Comparison of ENCODE assay signal across 23 cellular contexts in the genomic region with DNA sequence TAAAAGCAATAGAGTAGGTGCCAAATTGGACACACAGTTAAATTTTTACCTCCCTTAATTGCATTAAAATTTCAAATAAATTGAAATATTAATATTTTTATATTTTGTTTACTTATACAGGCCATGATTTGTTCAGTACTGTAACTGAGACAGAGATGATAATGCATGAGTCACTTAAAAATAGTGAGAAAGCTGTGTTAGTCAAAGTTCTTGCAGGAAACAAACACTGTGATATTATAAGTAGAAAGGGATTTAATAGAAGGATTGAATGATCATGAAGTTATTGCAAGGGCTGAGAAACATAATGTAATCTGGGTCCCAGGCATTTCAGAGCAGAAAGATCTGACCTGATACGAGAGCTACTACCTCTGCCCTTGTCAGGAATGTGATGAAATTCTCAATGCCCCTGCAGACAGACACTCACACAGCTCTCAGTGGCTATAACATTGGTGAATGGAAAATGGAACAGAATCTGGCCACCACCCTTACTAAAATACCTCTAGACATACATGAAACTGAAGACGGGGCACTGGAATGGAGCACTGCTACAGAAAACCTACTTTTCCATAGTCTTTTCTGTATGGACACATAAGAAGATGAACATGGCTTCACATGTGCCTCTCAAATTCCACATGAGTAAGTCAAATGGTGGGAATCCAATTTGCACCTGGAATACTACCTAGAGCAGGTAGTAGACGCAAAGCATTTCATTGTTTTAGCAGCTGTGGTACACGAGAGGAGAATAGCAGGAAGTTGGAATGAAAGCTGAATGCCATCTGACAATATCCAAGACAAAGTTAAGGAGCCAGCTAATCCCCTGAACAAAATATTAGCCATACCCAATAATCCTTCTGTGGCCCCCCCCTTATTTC. TPM values are rescaled to one million over a fixed set of nuclear protein-coding genes. Genes with fewer than 3 reads are reported as not detected.
DNase-seq lines count a peak whose midpoint lies in the region; ATAC-seq, FAIRE-seq and TF ChIP-seq lines count a peak whose summit lies in the region.
"Had no signal": no experiment of that assay in that cellular context is flagged by ENCODE, and none has a peak within 500 bp of the region (broad histone marks: within the 10 kb centered on the region; RNA-seq: fewer than 3 reads in every experiment).

No MANE protein-coding gene starts in this region.

- TF ChIP-seq CTCF in GM23338 (conservative IDR thresholded peaks at IDR 0.05; ENCODE audit: low read depth in 2 of 2) (no peak), choroid plexus epithelial cell (conservative IDR thresholded peaks at IDR 0.05; ENCODE audit: low read depth, low read length) (no peak), keratinocyte (optimal IDR thresholded peaks at IDR 0.05 in 1 of 3, IDR thresholded peaks at IDR 0.05 in 1 of 3, conservative IDR thresholded peaks at IDR 0.05 in 1 of 3; ENCODE audit: extremely low read depth in 1 of 3, insufficient read depth in 2 of 3, low read length in 3 of 3) (no peak)

- H3K27ac Mint-ChIP-seq in GM23338: peak overlapping the region; percentile 98
- H3K27ac Mint-ChIP-seq in activated naive CD4-positive, alpha-beta T cell treated with anti-CD3 and anti-CD28 coated beads, Interleukin-2, amount 10 ng/mL, durations not matched to agents 7 days and 5 days: no peak overlapping the region
- H3K27ac Mint-ChIP-seq: activated CD4-positive, alpha-beta T cell treated with anti-CD3 and anti-CD28 coated beads, Interleukin-2, amount 10 ng/mL, durations not matched to agents 24 days and 14 days; CD4-positive, alpha-beta memory T cell; memory B cell; naive B cell; stimulated activated naive B cell treated with anti-CD40 and anti-IgM and Interleukin-4, amounts not matched to agents 10 μg/mL and 1 μg/mL and 100 μg/mL, for 72 hours had no signal

- DNase-seq in GM23338 (ENCODE audit: low spot score) (peak; percentile 43), NCI-H82 (lab: John Stamatoyannopoulos, UW) (peak; percentile 57), choroid plexus epithelial cell (ENCODE audit: low read depth) (peak; percentile 41), keratinocyte (ENCODE audit: low read depth, low spot score) (no peak)
- DNase-seq in activated naive CD4-positive, alpha-beta T cell (lab: John Stamatoyannopoulos, UW): no peak
- no peak for DNase-seq in activated naive CD4-positive, alpha-beta T cell treated with anti-CD3 and anti-CD28 coated beads, Interleukin-2, amount 10 ng/mL, durations not matched to agents 7 days and 5 days
- DNase-seq: activated CD4-positive, alpha-beta T cell treated with anti-CD3 and anti-CD28 coated beads, Interleukin-2, amount 10 ng/mL, durations not matched to agents 24 days and 14 days; activated CD8-positive, alpha-beta memory T cell treated with anti-CD3 and anti-CD28 coated beads, Interleukin-2, amount 50 U/mL, for 4 hours; activated effector memory CD4-positive, alpha-beta T cell treated with anti-CD3 and anti-CD28 coated beads, Interleukin-2, amount 50 U/mL, for 16 hours; CD4-positive, alpha-beta memory T cell; effector CD8-positive, alpha-beta T cell; kidney glomerular epithelial cell; naive B cell; NCI-H187; NCI-H345; pancreas; sigmoid colon; stimulated activated naive B cell treated with anti-CD40 and anti-IgM and Interleukin-4, amounts not matched to agents 10 μg/mL and 1 μg/mL and 100 μg/mL, for 72 hours had no signal

- no peaks in the 10 kb centered on the region for H3K9me2 ChIP-seq in GM23338 (ENCODE audit: insufficient read depth)

- no peak for FAIRE-seq in keratinocyte (lab: Jason Lieb, UNC)
- FAIRE-seq: pancreas had no signal

- H3K36me3 Mint-ChIP-seq in GM23338 (ENCODE audit: low read depth): peaks cover 19% of the 10 kb centered on the region
- no peaks in the 10 kb centered on the region for H3K36me3 Mint-ChIP-seq in activated naive CD4-positive, alpha-beta T cell treated with anti-CD3 and anti-CD28 coated beads, Interleukin-2, amount 10 ng/mL, durations not matched to agents 7 days and 5 days
- H3K36me3 Mint-ChIP-seq: CD4-positive, alpha-beta memory T cell; memory B cell; naive B cell; stimulated activated naive B cell treated with anti-CD40 and anti-IgM and Interleukin-4, amounts not matched to agents 10 μg/mL and 1 μg/mL and 100 μg/mL, for 72 hours had no signal

- CTCF ChIA-PET in activated naive CD4-positive, alpha-beta T cell treated with anti-CD3 and anti-CD28 coated beads, Interleukin-2, amount 10 ng/mL, durations not matched to agents 7 days and 5 days (lab: Charles Lee): interaction anchor here (1.0 kb wide), 2 partner anchors 11 to 14 kb away, joined by 3 read pairs; no protein-coding TSS in a partner anchor

- no peaks in the 10 kb centered on the region for H3K9me1 ChIP-seq in keratinocyte (ENCODE audit: control insufficient read depth, extremely low read depth, insufficient read depth, low read length)

- H3K4me3 ChIP-seq in GM23338: no peak overlapping the region
- no peak overlapping the region for H3K4me3 ChIP-seq in choroid plexus epithelial cell (ENCODE audit: low read depth, low read length)
- no peak overlapping the region for H3K4me3 ChIP-seq in keratinocyte (ENCODE audit: control insufficient read depth in 2 of 3, extremely low read depth in 1 of 3, insufficient read depth in 2 of 3, low read depth in 1 of 3, low read length in 3 of 3)
- H3K4me3 ChIP-seq: pancreas, sigmoid colon, thoracic aorta had no signal

- H3K27ac ChIP-seq in GM23338 (ENCODE audit: low read depth) (peak overlapping the region; percentile 94), keratinocyte (ENCODE audit: control insufficient read depth, insufficient read depth, low read length) (no peak overlapping the region)
- H3K27ac ChIP-seq: pancreas, sigmoid colon, thoracic aorta had no signal

- peaks cover 29% of the 10 kb centered on the region for H3K4me1 Mint-ChIP-seq in GM23338
- no peaks in the 10 kb centered on the region for H3K4me1 Mint-ChIP-seq in activated naive CD4-positive, alpha-beta T cell treated with anti-CD3 and anti-CD28 coated beads, Interleukin-2, amount 10 ng/mL, durations not matched to agents 7 days and 5 days
- H3K4me1 Mint-ChIP-seq: activated CD4-positive, alpha-beta T cell treated with anti-CD3 and anti-CD28 coated beads, Interleukin-2, amount 10 ng/mL, durations not matched to agents 24 days and 14 days; CD4-positive, alpha-beta memory T cell; memory B cell; naive B cell; stimulated activated naive B cell treated with anti-CD40 and anti-IgM and Interleukin-4, amounts not matched to agents 10 μg/mL and 1 μg/mL and 100 μg/mL, for 72 hours had no signal

- H3K9ac ChIP-seq in keratinocyte (ENCODE audit: control insufficient read depth, extremely low read depth, insufficient read depth, low read length): no peak overlapping the region

- ATAC-seq in GM23338 (peak; percentile 6; the same call in 2 of the 3 replicates), HG03442 (IDR thresholded peaks at IDR 0.05; ENCODE audit: unreplicated experiment) (no peak), GM19324 (IDR thresholded peaks at IDR 0.05; ENCODE audit: low FRiP score, unreplicated experiment) (no peak)
- ATAC-seq: pancreas; Right ventricle myocardium inferior; stimulated activated naive B cell treated with anti-CD40 and anti-IgM and Interleukin-4, amounts not matched to agents 10 μg/mL and 1 μg/mL and 100 μg/mL, for 72 hours had no signal

- no peaks in the 10 kb centered on the region for H3F3A ChIP-seq in GM23338 (replicated peaks; ENCODE audit: low read depth)

- peaks cover 2% of the 10 kb centered on the region for H3K27me3 Mint-ChIP-seq in GM23338 (ENCODE audit: insufficient read depth, low read depth, poor library complexity)
- no peaks in the 10 kb centered on the region for H3K27me3 Mint-ChIP-seq in activated naive CD4-positive, alpha-beta T cell treated with anti-CD3 and anti-CD28 coated beads, Interleukin-2, amount 10 ng/mL, durations not matched to agents 7 days and 5 days
- H3K27me3 Mint-ChIP-seq: stimulated activated naive B cell treated with anti-CD40 and anti-IgM and Interleukin-4, amounts not matched to agents 10 μg/mL and 1 μg/mL and 100 μg/mL, for 72 hours had no signal

- H3K4me2 ChIP-seq in GM23338: peak overlapping the region; percentile 70
- H3K4me2 ChIP-seq in keratinocyte (ENCODE audit: control insufficient read depth, extremely low read depth, insufficient read depth, low read depth, low read length): peak overlapping the region; percentile 8

- peak overlapping the region; percentile 61; the same call in 2 of the 3 replicates for H3K4me3 Mint-ChIP-seq in GM23338
- no peak overlapping the region for H3K4me3 Mint-ChIP-seq in activated naive CD4-positive, alpha-beta T cell treated with anti-CD3 and anti-CD28 coated beads, Interleukin-2, amount 10 ng/mL, durations not matched to agents 7 days and 5 days
- H3K4me3 Mint-ChIP-seq: activated CD4-positive, alpha-beta T cell treated with anti-CD3 and anti-CD28 coated beads, Interleukin-2, amount 10 ng/mL, durations not matched to agents 24 days and 14 days; memory B cell; naive B cell; stimulated activated naive B cell treated with anti-CD40 and anti-IgM and Interleukin-4, amounts not matched to agents 10 μg/mL and 1 μg/mL and 100 μg/mL, for 72 hours had no signal

- H3K79me2 ChIP-seq in GM23338 (replicated peaks; ENCODE audit: insufficient read depth): no peaks in the 10 kb centered on the region
- H3K79me2 ChIP-seq in keratinocyte (ENCODE audit: control insufficient read depth, insufficient read depth, low read length): no peaks in the 10 kb centered on the region

- no peaks in the 10 kb centered on the region for H3K9me3 ChIP-seq in keratinocyte (ENCODE audit: control insufficient read depth, low read depth, low read length)
- H3K9me3 ChIP-seq: pancreas, thoracic aorta had no signal

- H3K9me3 Mint-ChIP-seq in GM23338: peaks cover 19% of the 10 kb centered on the region
- H3K9me3 Mint-ChIP-seq in activated naive CD4-positive, alpha-beta T cell treated with anti-CD3 and anti-CD28 coated beads, Interleukin-2, amount 10 ng/mL, durations not matched to agents 7 days and 5 days: no peaks in the 10 kb centered on the region
- H3K9me3 Mint-ChIP-seq: activated CD4-positive, alpha-beta T cell treated with anti-CD3 and anti-CD28 coated beads, Interleukin-2, amount 10 ng/mL, durations not matched to agents 24 days and 14 days had no signal

- H2AFZ ChIP-seq in GM23338: 0 out of 2 replicates have a peak overlapping the region, but pooled peaks have one; percentile 0
- H2AFZ ChIP-seq in keratinocyte (ENCODE audit: control insufficient read depth, low read length): no peak overlapping the region

- H3K27me3 ChIP-seq in GM23338 (ENCODE audit: insufficient read depth): no peaks in the 10 kb centered on the region
- H3K27me3 ChIP-seq in keratinocyte (ENCODE audit: control insufficient read depth, extremely low read depth, insufficient read depth, low read length): no peaks in the 10 kb centered on the region
- H3K27me3 ChIP-seq: pancreas, sigmoid colon had no signal

- H4K20me1 ChIP-seq in GM23338 (replicated peaks; ENCODE audit: insufficient read depth) (no peaks in the 10 kb centered on the region), keratinocyte (ENCODE audit: control insufficient read depth, extremely low read depth, insufficient read depth, low read length) (no peaks in the 10 kb centered on the region)

- H3K36me3 ChIP-seq in GM23338 (ENCODE audit: insufficient read depth): no peaks in the 10 kb centered on the region
- no peaks in the 10 kb centered on the region for H3K36me3 ChIP-seq in keratinocyte (ENCODE audit: control insufficient read depth in 2 of 2, extremely low read depth in 1 of 2, insufficient read depth in 2 of 2, low read length in 2 of 2)
- H3K36me3 ChIP-seq: pancreas, sigmoid colon, thoracic aorta had no signal

- dilution Hi-C loops in keratinocyte (cut with MboI; ENCODE audit: extremely low pct_ligation_motif_present, low sequenced_read_pairs): no loop called here

- H3K4me1 ChIP-seq in GM23338 (ENCODE audit: insufficient read depth): peaks cover 29% of the 10 kb centered on the region
- peaks cover 16% of the 10 kb centered on the region for H3K4me1 ChIP-seq in keratinocyte (ENCODE audit: control insufficient read depth, extremely low read depth, insufficient read depth, low read length)
- H3K4me1 ChIP-seq: pancreas, sigmoid colon had no signal

RNA-seq across cellular contexts. Expression of gene VWDE, which starts 19.0 kb away (rescaled TPM):
- total RNA-seq in GM23338 (2014; rRNA removed; shearing (Covaris generic)): 35.3 and 45.5 TPM in 2 replicates
- polyA plus RNA-seq in GM23338 (2016; fragmentation: Nextera tagmentation; extraction: Ambion mirVana): 17.4 and 24.6 TPM in 2 replicates
- 0.01 to 0.15 TPM (median 0.01 TPM) in 3 replicates for polyA plus RNA-seq in keratinocyte
- polyA plus RNA-seq in keratinocyte (2011; ENCODE audit: low read depth): not detected
- polyA plus RNA-seq in keratinocyte (2011; cell fraction: cytosol; rRNA removed): not detected in 2 replicates
- polyA plus RNA-seq in keratinocyte (2011; cell fraction: nucleus; rRNA removed): 0.03 and 0.18 TPM in 2 replicates
- polyA plus RNA-seq in keratinocyte (2012; ENCODE audit: low replicate concordance): not detected in 2 replicates
- 0.03 to 0.06 TPM in 2 of 3 replicates, not detected in the other for polyA minus RNA-seq in keratinocyte
- not detected for polyA minus RNA-seq in keratinocyte (2011; cell fraction: cytosol; rRNA and poly(A)+ RNA removed)
- polyA minus RNA-seq in keratinocyte (2011; cell fraction: nucleus; rRNA and poly(A)+ RNA removed): 0.23 TPM in 1 of 2 replicates, not detected in the other
- total RNA-seq: Right ventricle myocardium inferior had no signal

Comparison
In these comparisons a context has a peak if more than half of its experiments do, and no peak if none do; other contexts are left out.
1. DNase-seq: peak in GM23338 (single experiment), NCI-H82 (single experiment) and choroid plexus epithelial cell (single experiment); none in keratinocyte (single experiment), activated naive CD4-positive, alpha-beta T cell (0 of 4) and activated naive CD4-positive, alpha-beta T cell treated with anti-CD3 and anti-CD28 coated beads, Interleukin-2, amount 10 ng/mL, durations not matched to agents 7 days and 5 days (single experiment).
2. RNA of gene VWDE, which starts 19.0 kb away (polyA plus RNA-seq): 17.4 to 24.6 TPM in GM23338; 0.01 to 0.18 TPM in keratinocyte; every median in the first group is over 10 times any median in the second.